In the genomic region with DNA sequence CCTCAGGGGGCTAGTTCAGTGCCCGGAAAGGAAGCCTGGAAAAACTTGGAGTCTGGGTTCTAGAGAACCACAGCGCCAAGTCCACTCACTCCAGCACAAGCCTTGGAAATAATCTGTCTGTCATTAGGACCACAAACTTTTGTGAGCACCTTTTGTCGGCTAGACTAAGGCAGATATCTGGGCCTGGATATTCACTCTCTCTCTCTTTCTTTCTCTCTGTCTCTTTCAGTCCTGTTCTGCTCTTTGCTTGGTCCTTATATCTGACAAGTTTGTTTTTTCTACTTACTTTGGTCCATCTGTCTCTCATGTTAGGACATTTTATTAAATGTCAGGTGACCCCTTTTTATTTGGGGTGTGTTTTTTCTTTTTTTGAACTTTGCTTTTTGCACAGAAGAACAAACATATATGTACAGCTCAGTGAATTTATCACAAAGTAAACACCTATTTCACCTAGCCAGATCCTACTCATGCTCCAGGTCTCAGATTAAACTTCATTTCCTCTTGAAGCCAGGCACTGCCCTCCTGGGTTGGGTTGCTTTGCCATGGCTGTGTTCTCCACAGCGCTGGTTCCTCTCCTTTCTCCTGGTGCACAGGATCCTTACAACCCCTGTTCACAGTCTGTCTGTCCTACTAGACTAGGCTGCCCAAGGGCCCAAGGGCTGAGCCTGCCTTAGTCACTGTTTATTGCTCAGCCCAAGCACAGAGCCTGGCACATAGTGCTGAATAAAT, we compare ENCODE assay signal across 21 cellular contexts. TPM values are rescaled to one million over a fixed set of nuclear protein-coding genes. Genes with fewer than 3 reads are reported as not detected.
DNase-seq lines count a peak whose midpoint lies in the region; ATAC-seq, FAIRE-seq and TF ChIP-seq lines count a peak whose summit lies in the region.
"Had no signal": no experiment of that assay in that cellular context is flagged by ENCODE, and none has a peak within 500 bp of the region (broad histone marks: within the 10 kb centered on the region; RNA-seq: fewer than 3 reads in every experiment).

No MANE protein-coding gene starts in this region.

- H3K9me3 ChIP-seq in pancreas: no peaks in the 10 kb centered on the region

- no peak for DNase-seq in left lobe of liver (ENCODE audit: low spot score)
- peak in 2 of 6 donors; percentile 23 to 26 for DNase-seq in pancreas
- no peak for DNase-seq in NCI-H1694 (lab: John Stamatoyannopoulos, UW)
- DNase-seq in stimulated activated CD4-positive, alpha-beta T cell treated with anti-CD3 and anti-CD28 coated beads, Interleukin-4, amount 100 ng/mL, for 24 hours: no peak
- DNase-seq in kidney tubule cell (ENCODE audit: low spot score): no peak
- DNase-seq: C1 segment of cervical spinal cord, DMS79, HCEC 1CT, KBM-7, NCI-H1092, NCI-H748 treated with DMSO at 0.1 percent for 48 hours, PC-9 had no signal

- peaks cover 18 to 27% (median 19%) of the 10 kb centered on the region in 3 donors for H3K4me1 ChIP-seq in pancreas

- H3K27me3 ChIP-seq in pancreas: no peaks in the 10 kb centered on the region

- H3K4me3 ChIP-seq in pancreas: no peak overlapping the region
- H3K4me3 ChIP-seq: GM12878, PC-9 had no signal

- H3K36me3 ChIP-seq in pancreas: no peaks in the 10 kb centered on the region

- TF ChIP-seq CTCF in C4-2B (conservative IDR thresholded peaks at IDR 0.05) (no peak), VCaP (conservative IDR thresholded peaks at IDR 0.05) (no peak), pancreas (IDR thresholded peaks at IDR 0.05) (no peak)

- ATAC-seq in left lobe of liver: peak; percentile 76
- ATAC-seq in pancreas: peak; percentile 78 to 90 (median 84)
- ATAC-seq in HG02885 (IDR thresholded peaks at IDR 0.05; ENCODE audit: poor library complexity, unreplicated experiment): no peak
- ATAC-seq: GM12878, Right ventricle myocardium inferior had no signal

- FAIRE-seq in pancreas (lab: Jason Lieb, UNC): peak; percentile 54
- FAIRE-seq: GM12878, GM18507 had no signal

- 48 to 52% methylated on average over 4 of the region's 4 CpGs for WGBS in pancreas, 2 donors

- intact Hi-C loops in pancreas (cut with DNase I): no loop called here

- H3K27ac ChIP-seq in C4-2B (peak overlapping the region; percentile 69), VCaP (peak overlapping the region; percentile 41), pancreas (peak overlapping the region; percentile 4 to 71 (median 29))
- H3K27ac ChIP-seq: HL-60, PC-9 had no signal

RNA-seq across cellular contexts. Expression of a gene that starts 40.8 kb away (rescaled TPM):
- total RNA-seq in left lobe of liver: 2.9 TPM
- 1 to 10 TPM; 1.3 to 3.8 (median 2.2) TPM for total RNA-seq in pancreas
- polyA plus RNA-seq in pancreas: 1 to 10 TPM; 1.1 to 1.4 TPM

RNA-seq across cellular contexts. Expression of a gene that starts 41.2 kb away (rescaled TPM):
- total RNA-seq in left lobe of liver (275 TPM), pancreas (100 to 1,000 TPM; 175 to 316 (median 232) TPM)
- polyA plus RNA-seq in pancreas: 100 to 1,000 TPM in 1 of 2 donors, 10 to 100 TPM in 1; 59.9 to 287 TPM

RNA-seq across cellular contexts. Expression of a gene that starts 58.6 kb away (rescaled TPM):
- not detected for total RNA-seq in left lobe of liver
- under 1 TPM in 1 of 6 donors, not detected in 5; 0.08 TPM for total RNA-seq in pancreas
- polyA plus RNA-seq in pancreas: not detected
- total RNA-seq: A172, G401, PC-9, Right ventricle myocardium inferior had no signal
- polyA plus RNA-seq: GM12878 had no signal
